38 cellular contexts compared by ENCODE assay signal in genomic region chrX:66680451-66680850, GRCh38. TPM values are rescaled to one million over a fixed set of nuclear protein-coding genes. Genes with fewer than 3 reads are reported as not detected.
DNase-seq lines count a peak whose midpoint lies in the region; ATAC-seq and TF ChIP-seq lines count a peak whose summit lies in the region.
"Had no signal": no experiment of that assay in that cellular context is flagged by ENCODE, and none has a peak within 500 bp of the region (broad histone marks: within the 10 kb centered on the region; RNA-seq: fewer than 3 reads in every experiment).

No MANE protein-coding gene starts in this region.

- H3K4me2 ChIP-seq in IMR-90 (ENCODE audit: low read depth, low read length) (no peak overlapping the region), mammary epithelial cell (ENCODE audit: insufficient read depth, low read depth, low read length) (no peak overlapping the region)
- H3K4me2 ChIP-seq: hepatocyte had no signal

- H4K20me1 ChIP-seq in IMR-90 (ENCODE audit: insufficient read depth, low read length) (no peaks in the 10 kb centered on the region), mammary epithelial cell (ENCODE audit: insufficient read depth, low read length) (no peaks in the 10 kb centered on the region)

- no peak overlapping the region for H4K91ac ChIP-seq in IMR-90 (ENCODE audit: insufficient read depth, low read depth, low read length)

- no peaks in the 10 kb centered on the region; the same call in 1 of the 2 replicates for H3K9me1 ChIP-seq in IMR-90 (ENCODE audit: insufficient read depth, low read length)

- no peak overlapping the region for H3K4me3 ChIP-seq in AG10803 (ENCODE audit: low read length)
- no peak overlapping the region for H3K4me3 ChIP-seq in IMR-90 (ENCODE audit: insufficient read depth, low read depth, low read length)
- H3K4me3 ChIP-seq in mammary epithelial cell (replicated peaks in 1 of 3; ENCODE audit: insufficient read depth in 1 of 3, low read depth in 2 of 3, low read length in 3 of 3), result no peak overlapping the region
- H3K4me3 ChIP-seq: body of pancreas, colonic mucosa, gastroesophageal sphincter, HAP-1, hepatocyte, mucosa of descending colon, thoracic aorta, uterus had no signal

- no peak overlapping the region for H2AK9ac ChIP-seq in IMR-90 (replicated peaks; ENCODE audit: low read depth, low read length, poor library complexity)

- H3K79me2 ChIP-seq in mammary epithelial cell (ENCODE audit: insufficient read depth, low read length), result no peaks in the 10 kb centered on the region
- H3K79me2 ChIP-seq: hepatocyte had no signal

- H3K14ac ChIP-seq in IMR-90 (replicated peaks; ENCODE audit: low read depth, low read length), result no peak overlapping the region

- H3K36me3 Mint-ChIP-seq in activated CD4-positive, alpha-beta T cell treated with anti-CD3 and anti-CD28 coated beads, Interleukin-2, amount 10 ng/mL, durations not matched to agents 7 days and 5 days (ENCODE audit: low read depth), result no peaks in the 10 kb centered on the region
- H3K36me3 Mint-ChIP-seq: IgD-negative memory B cell, natural killer cell had no signal

- WGBS in IMR-90 (ENCODE audit: extremely low coverage in 2 of 2, insufficient read length in 1 of 2), 2 experiments, result no CpG with 5 or more reads among the region's 2 CpGs
- 47% methylated on average over 2 of the region's 2 CpGs for WGBS in mammary epithelial cell (ENCODE audit: low coverage, missing lambda C conversion rate)

- H3K56ac ChIP-seq in IMR-90 (ENCODE audit: extremely low read depth, insufficient read depth, low read length), result no peak overlapping the region

- in situ Hi-C loops in IMR-90 (cut with MboI; ENCODE audit: low sequenced_read_pairs), result no loop called here
- in situ Hi-C loops in mammary epithelial cell (cut with MboI; ENCODE audit: low sequenced_read_pairs in 2 of 2), result no loop called here

- H3K18ac ChIP-seq in IMR-90 (ENCODE audit: low read depth, low read length), result no peak overlapping the region

- ATAC-seq in IMR-90 (ENCODE audit: low read depth) (peak; percentile 46; the same call in 1 of the 2 replicates), GM21423 (IDR thresholded peaks at IDR 0.05; ENCODE audit: unreplicated experiment) (no peak), GM18511 (IDR thresholded peaks at IDR 0.05; ENCODE audit: unreplicated experiment) (no peak)
- ATAC-seq: activated naive CD8-positive, alpha-beta T cell treated with anti-CD3 and anti-CD28 coated beads, Interleukin-2, amount 50 U/mL, for 24 hours; body of pancreas; gastroesophageal sphincter; left cardiac atrium; mucosa of descending colon; natural killer cell; sciatic nerve; SK-N-SH treated with all-trans-retinoic acid at 6 μM for 48 hours; stimulated activated naive CD8-positive, alpha-beta T cell treated with anti-CD3 and anti-CD28 coated beads, Interleukin-15, amount 100 ng/mL, for 72 hours had no signal

- H3K27ac ChIP-seq in IMR-90 (ENCODE audit: insufficient read depth, low read length), result no peak overlapping the region
- H3K27ac ChIP-seq in mammary epithelial cell (ENCODE audit: insufficient read depth, low read depth, low read length), result no peak overlapping the region
- H3K27ac ChIP-seq: body of pancreas, colonic mucosa, gastroesophageal sphincter, hepatocyte, thoracic aorta, uterus had no signal

- intact Hi-C loops in IMR-90 (cut with micrococcal nuclease) (no loop called here), mammary epithelial cell (cut with micrococcal nuclease) (no loop called here)

- H2BK15ac ChIP-seq in IMR-90 (ENCODE audit: low read depth, low read length), result no peak overlapping the region

- no peak overlapping the region for H3K23ac ChIP-seq in IMR-90 (ENCODE audit: low read depth, low read length)

- H3K4ac ChIP-seq in IMR-90 (ENCODE audit: low read depth, low read length), result no peak overlapping the region

- no peak overlapping the region for H4K8ac ChIP-seq in IMR-90 (ENCODE audit: low read depth in 2 of 2, low read length in 2 of 2)

- CTCF ChIA-PET in IMR-90 (lab: Yijun Ruan, JAX), result no interaction called here
- CTCF ChIA-PET in mammary epithelial cell (lab: Charles Lee; ENCODE audit: low non-redundant PET), result no interaction called here
- CTCF ChIA-PET in activated CD4-positive, alpha-beta T cell treated with anti-CD3 and anti-CD28 coated beads, Interleukin-2, amount 10 ng/mL, durations not matched to agents 7 days and 5 days (lab: Charles Lee), result no interaction called here

- H3K27ac Mint-ChIP-seq in activated CD4-positive, alpha-beta T cell treated with anti-CD3 and anti-CD28 coated beads, Interleukin-2, amount 10 ng/mL, durations not matched to agents 7 days and 5 days, result no peak overlapping the region
- H3K27ac Mint-ChIP-seq: activated CD4-positive, alpha-beta memory T cell treated with anti-CD3 and anti-CD28 coated beads, Interleukin-2, amount 10 ng/mL, durations not matched to agents 7 days and 5 days; activated naive CD8-positive, alpha-beta T cell treated with anti-CD3 and anti-CD28 coated beads, Interleukin-2, amount 50 U/mL, for 24 hours; IgD-negative memory B cell; natural killer cell; progenitor cell of endocrine pancreas; stimulated activated naive CD8-positive, alpha-beta T cell treated with anti-CD3 and anti-CD28 coated beads, Interleukin-15, amount 100 ng/mL, for 72 hours had no signal

- H2BK20ac ChIP-seq in IMR-90 (ENCODE audit: low read depth, low read length), result no peak overlapping the region

- TF ChIP-seq CTCF in AG10803 (conservative IDR thresholded peaks at IDR 0.05; ENCODE audit: low read length) (no peak), IMR-90 (conservative IDR thresholded peaks at IDR 0.05; ENCODE audit: low read depth, low read length) (no peak), mammary epithelial cell (conservative IDR thresholded peaks at IDR 0.05 in 1 of 2, IDR thresholded peaks at IDR 0.05 in 1 of 2; ENCODE audit: extremely low read depth in 1 of 2, insufficient read depth in 1 of 2, low read depth in 1 of 2, low read length in 2 of 2) (no peak)

- no peak overlapping the region for H2BK5ac ChIP-seq in IMR-90 (ENCODE audit: low read depth, low read length, poor library complexity, severe bottlenecking)

- no peaks in the 10 kb centered on the region for H3K9me3 Mint-ChIP-seq in activated CD4-positive, alpha-beta T cell treated with anti-CD3 and anti-CD28 coated beads, Interleukin-2, amount 10 ng/mL, durations not matched to agents 7 days and 5 days
- H3K9me3 Mint-ChIP-seq: activated CD4-positive, alpha-beta memory T cell treated with anti-CD3 and anti-CD28 coated beads, Interleukin-2, amount 10 ng/mL, durations not matched to agents 7 days and 5 days; activated naive CD8-positive, alpha-beta T cell treated with anti-CD3 and anti-CD28 coated beads, Interleukin-2, amount 50 U/mL, for 24 hours; natural killer cell; stimulated activated naive CD8-positive, alpha-beta T cell treated with anti-CD3 and anti-CD28 coated beads, Interleukin-15, amount 100 ng/mL, for 72 hours had no signal

- no peak for TF ChIP-seq POLR2A in IMR-90 (IDR thresholded peaks at IDR 0.05; ENCODE audit: low read depth, low read length)

- no peak overlapping the region for H2AK5ac ChIP-seq in IMR-90 (ENCODE audit: low read depth, low read length)

- H3K27me3 ChIP-seq in IMR-90 (ENCODE audit: control insufficient read depth, insufficient read depth, low read length) (no peaks in the 10 kb centered on the region), mammary epithelial cell (ENCODE audit: insufficient read depth, low read length) (no peaks in the 10 kb centered on the region)
- H3K27me3 ChIP-seq: body of pancreas, colonic mucosa, gastroesophageal sphincter, hepatocyte, uterus had no signal

- H4K5ac ChIP-seq in IMR-90 (ENCODE audit: low read depth, low read length), result no peak overlapping the region

- H3K4me1 Mint-ChIP-seq in activated CD4-positive, alpha-beta T cell treated with anti-CD3 and anti-CD28 coated beads, Interleukin-2, amount 10 ng/mL, durations not matched to agents 7 days and 5 days, result no peaks in the 10 kb centered on the region
- H3K4me1 Mint-ChIP-seq: activated CD4-positive, alpha-beta memory T cell treated with anti-CD3 and anti-CD28 coated beads, Interleukin-2, amount 10 ng/mL, durations not matched to agents 7 days and 5 days; activated naive CD8-positive, alpha-beta T cell treated with anti-CD3 and anti-CD28 coated beads, Interleukin-2, amount 50 U/mL, for 24 hours; IgD-negative memory B cell; natural killer cell; stimulated activated naive CD8-positive, alpha-beta T cell treated with anti-CD3 and anti-CD28 coated beads, Interleukin-15, amount 100 ng/mL, for 72 hours had no signal

- H2AFZ ChIP-seq in IMR-90 (replicated peaks; ENCODE audit: low read length, poor library complexity) (no peak overlapping the region), mammary epithelial cell (ENCODE audit: low read depth, low read length) (no peak overlapping the region)
- H2AFZ ChIP-seq: hepatocyte had no signal

- no TSS peak for BruUV-seq in IMR-90 (replicated peaks; lab: Mats Ljungman, UMichigan)
- BruUV-seq in mammary epithelial cell (replicated peaks; lab: Mats Ljungman, UMichigan), result no TSS peak

- H3K9me3 ChIP-seq in IMR-90 (ENCODE audit: control insufficient read depth, insufficient read depth, low read length) (no peaks in the 10 kb centered on the region), mammary epithelial cell (replicated peaks; ENCODE audit: insufficient read depth, low read length) (no peaks in the 10 kb centered on the region)
- H3K9me3 ChIP-seq: body of pancreas, colonic mucosa, gastroesophageal sphincter, HAP-1, mucosa of descending colon, thoracic aorta, uterus had no signal

- no peak overlapping the region for H2BK120ac ChIP-seq in IMR-90 (ENCODE audit: low read depth, low read length)

- H3K36me3 ChIP-seq in IMR-90 (ENCODE audit: control insufficient read depth, insufficient read depth, low read length) (no peaks in the 10 kb centered on the region), mammary epithelial cell (ENCODE audit: insufficient read depth, low read length) (no peaks in the 10 kb centered on the region)
- H3K36me3 ChIP-seq: colonic mucosa, gastroesophageal sphincter, HAP-1, thoracic aorta, uterus had no signal

- no peak overlapping the region for H3K4me3 Mint-ChIP-seq in activated CD4-positive, alpha-beta T cell treated with anti-CD3 and anti-CD28 coated beads, Interleukin-2, amount 10 ng/mL, durations not matched to agents 7 days and 5 days
- H3K4me3 Mint-ChIP-seq: activated CD4-positive, alpha-beta memory T cell treated with anti-CD3 and anti-CD28 coated beads, Interleukin-2, amount 10 ng/mL, durations not matched to agents 7 days and 5 days; activated naive CD8-positive, alpha-beta T cell treated with anti-CD3 and anti-CD28 coated beads, Interleukin-2, amount 50 U/mL, for 24 hours; IgD-negative memory B cell; natural killer cell; stimulated activated naive CD8-positive, alpha-beta T cell treated with anti-CD3 and anti-CD28 coated beads, Interleukin-15, amount 100 ng/mL, for 72 hours had no signal

- dilution Hi-C loops in IMR-90 (cut with HindIII; ENCODE audit: low sequenced_read_pairs, unreplicated experiment), result no loop called here
- dilution Hi-C loops in mammary epithelial cell (cut with HindIII; ENCODE audit: low sequenced_read_pairs), result no loop called here

- H3K9ac ChIP-seq in IMR-90 (ENCODE audit: low read depth, low read length), result no peak overlapping the region
- no peak overlapping the region for H3K9ac ChIP-seq in mammary epithelial cell (ENCODE audit: insufficient read depth, low read length)

- H3K4me1 ChIP-seq in IMR-90 (ENCODE audit: control insufficient read depth, insufficient read depth, low read length) (no peaks in the 10 kb centered on the region), mammary epithelial cell (ENCODE audit: insufficient read depth, low read length) (peaks cover 20% of the 10 kb centered on the region)
- H3K4me1 ChIP-seq: body of pancreas, colonic mucosa, gastroesophageal sphincter, HAP-1, uterus had no signal

- no peaks in the 10 kb centered on the region for H3K27me3 Mint-ChIP-seq in activated CD4-positive, alpha-beta T cell treated with anti-CD3 and anti-CD28 coated beads, Interleukin-2, amount 10 ng/mL, durations not matched to agents 7 days and 5 days
- H3K27me3 Mint-ChIP-seq: activated CD4-positive, alpha-beta memory T cell treated with anti-CD3 and anti-CD28 coated beads, Interleukin-2, amount 10 ng/mL, durations not matched to agents 7 days and 5 days; activated naive CD8-positive, alpha-beta T cell treated with anti-CD3 and anti-CD28 coated beads, Interleukin-2, amount 50 U/mL, for 24 hours; IgD-negative memory B cell; progenitor cell of endocrine pancreas; stimulated activated naive CD8-positive, alpha-beta T cell treated with anti-CD3 and anti-CD28 coated beads, Interleukin-15, amount 100 ng/mL, for 72 hours had no signal

- TF ChIP-seq RAD21 in IMR-90 (IDR thresholded peaks at IDR 0.05; ENCODE audit: low read length), result no peak

- DNase-seq in AG10803 (ENCODE audit: low read depth) (peak; percentile 23), IMR-90 (peak; percentile 38), mammary epithelial cell (peak; percentile 50), fibroblast of peridontal ligament (ENCODE audit: extremely low read depth) (peak; percentile 51), retina (no peak)
- no peak for DNase-seq in activated CD4-positive, alpha-beta T cell treated with anti-CD3 and anti-CD28 coated beads, Interleukin-2, amount 10 ng/mL, durations not matched to agents 7 days and 5 days
- DNase-seq: activated CD4-positive, alpha-beta memory T cell treated with anti-CD3 and anti-CD28 coated beads, Interleukin-2, amount 10 ng/mL, durations not matched to agents 7 days and 5 days; activated CD4-positive, CD25-positive, alpha-beta regulatory T cell treated with anti-CD3 and anti-CD28 coated beads, Interleukin-2, amount 50 U/mL, for 72 hours; activated CD8-positive, alpha-beta memory T cell treated with anti-CD3 and anti-CD28 coated beads, Interleukin-2, amount 50 U/mL, for 4 hours; activated naive CD4-positive, alpha-beta T cell; activated naive CD8-positive, alpha-beta T cell treated with anti-CD3 and anti-CD28 coated beads, Interleukin-2, amount 50 U/mL, for 24 hours; body of pancreas; colonic mucosa; DMS 273 treated with DMSO at 0.1 percent for 48 hours; effector CD4-positive, alpha-beta T cell; left cardiac atrium; mucosa of descending colon; natural killer cell; NCI-H1092; NCI-H2029; NCI-H524; nucleus accumbens; OCI-M1; stimulated activated CD4-positive, alpha-beta T cell treated with anti-CD3 and anti-CD28 coated beads, Interleukin-12 subunit alpha, Interleukin-12 subunit beta, amount 100 ng/mL, for 4 hours; stimulated activated CD4-positive, alpha-beta T cell treated with anti-CD3 and anti-CD28 coated beads, Interleukin-2, amount 100 ng/mL, for 48 hours; stimulated activated naive CD8-positive, alpha-beta T cell treated with anti-CD3 and anti-CD28 coated beads, Interleukin-15, amount 100 ng/mL, for 72 hours; T-helper 2 cell; uterus had no signal

- POLR2A ChIA-PET in IMR-90 (lab: Charles Lee; ENCODE audit: unreplicated experiment), result no interaction called here
- POLR2A ChIA-PET in activated CD4-positive, alpha-beta T cell treated with anti-CD3 and anti-CD28 coated beads, Interleukin-2, amount 10 ng/mL, durations not matched to agents 7 days and 5 days (lab: Charles Lee), result no interaction called here

- H3K79me1 ChIP-seq in IMR-90 (ENCODE audit: low read depth in 1 of 2, low read length in 2 of 2), result no peaks in the 10 kb centered on the region

RNA-seq across cellular contexts. Expression of gene EDA2R, which starts 41.6 kb away (rescaled TPM):
- total RNA-seq in IMR-90 (2012; rRNA removed) (22.8 and 23.8 TPM in 2 replicates), mammary epithelial cell (10 to 100 TPM in 1 of 2 donors, 1 to 10 TPM in 1; 8.2 to 12.6 TPM)
- polyA plus RNA-seq in IMR-90 (2012; rRNA removed) (12.7 and 14.7 TPM in 2 replicates), mammary epithelial cell (6.9 TPM)
- 6.7 and 7.7 TPM in 2 replicates for polyA plus RNA-seq in IMR-90 (2012; cell fraction: cytosol; rRNA removed)
- polyA plus RNA-seq in IMR-90 (2012; cell fraction: nucleus; rRNA removed; ENCODE audit: low replicate concordance), result 21.7 and 53.1 TPM in 2 replicates
- 3.4 TPM for polyA minus RNA-seq in mammary epithelial cell
- total RNA-seq in activated CD4-positive, alpha-beta T cell treated with anti-CD3 and anti-CD28 coated beads, Interleukin-2, amount 10 ng/mL, durations not matched to agents 7 days and 5 days, result 1 to 10 TPM; 3.0 to 3.6 TPM
- polyA plus RNA-seq: IgD-negative memory B cell had no signal

Comparison
In these comparisons a context has a peak if more than half of its experiments do, and no peak if none do; other contexts are left out.
1. DNase-seq: peak in AG10803 (single experiment), IMR-90 (single experiment), mammary epithelial cell (single experiment) and fibroblast of peridontal ligament (single experiment); none in retina (single experiment) and activated CD4-positive, alpha-beta T cell treated with anti-CD3 and anti-CD28 coated beads, Interleukin-2, amount 10 ng/mL, durations not matched to agents 7 days and 5 days (single experiment).